24 cellular contexts compared by ENCODE assay signal in the genomic region with DNA sequence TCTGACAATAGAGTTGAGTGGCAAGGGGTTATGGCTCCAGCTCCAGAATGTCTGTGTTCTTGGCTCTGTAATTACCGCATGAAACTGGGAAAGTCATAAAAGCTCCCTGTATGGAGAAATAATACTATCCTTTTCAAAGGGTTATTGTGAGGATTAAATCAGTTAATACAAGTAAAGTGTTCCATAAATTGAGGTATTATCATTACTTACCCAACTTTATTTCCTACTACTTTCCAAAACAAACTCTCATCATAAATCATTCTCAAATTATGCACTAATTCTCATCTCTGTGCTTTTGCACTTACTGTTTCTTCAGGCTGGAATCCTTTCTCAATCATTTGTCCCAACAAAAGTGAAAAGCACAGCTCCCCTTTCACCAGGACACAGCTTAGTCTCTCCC.
"Had no signal": no experiment of that assay in that cellular context is flagged by ENCODE, and none has a peak within 500 bp of the region (broad histone marks: within the 10 kb centered on the region; RNA-seq: fewer than 3 reads in every experiment).

No MANE protein-coding gene starts in this region.

- H3K9me3 ChIP-seq: body of pancreas, colonic mucosa, ovary, psoas muscle, right lobe of liver, transverse colon, uterus had no signal

- H3K36me3 Mint-ChIP-seq: activated CD8-positive, alpha-beta memory T cell treated with anti-CD3 and anti-CD28 coated beads, Interleukin-2, amount 10 ng/mL, durations not matched to agents 7 days and 5 days; activated naive CD8-positive, alpha-beta T cell treated with anti-CD3 and anti-CD28 coated beads for 36 hours had no signal

- H3K4me1 ChIP-seq: body of pancreas, colonic mucosa, psoas muscle, transverse colon, uterus had no signal

- H3K27ac ChIP-seq: body of pancreas, colonic mucosa, ovary, psoas muscle, right lobe of liver, transverse colon, uterus had no signal

- H3K27me3 ChIP-seq: body of pancreas, colonic mucosa, ovary, right lobe of liver, transverse colon, uterus had no signal

- H3K4me3 Mint-ChIP-seq: activated CD4-positive, alpha-beta memory T cell treated with anti-CD3 and anti-CD28 coated beads, Interleukin-2, amount 10 ng/mL, durations not matched to agents 7 days and 5 days; activated CD8-positive, alpha-beta memory T cell treated with anti-CD3 and anti-CD28 coated beads, Interleukin-2, amount 10 ng/mL, durations not matched to agents 7 days and 5 days; activated naive CD8-positive, alpha-beta T cell treated with anti-CD3 and anti-CD28 coated beads for 36 hours; nephron progenitor cell; stimulated activated naive CD8-positive, alpha-beta T cell treated with anti-CD3 and anti-CD28 coated beads, Interleukin-15, Interleukin-2, amounts not matched to agents 100 ng/mL and 50 ng/mL, for 24 hours had no signal

- H3K27me3 Mint-ChIP-seq: activated CD4-positive, alpha-beta memory T cell treated with anti-CD3 and anti-CD28 coated beads, Interleukin-2, amount 10 ng/mL, durations not matched to agents 7 days and 5 days; activated CD8-positive, alpha-beta memory T cell treated with anti-CD3 and anti-CD28 coated beads, Interleukin-2, amount 10 ng/mL, durations not matched to agents 7 days and 5 days; activated naive CD8-positive, alpha-beta T cell treated with anti-CD3 and anti-CD28 coated beads for 36 hours; stimulated activated naive CD8-positive, alpha-beta T cell treated with anti-CD3 and anti-CD28 coated beads, Interleukin-15, Interleukin-2, amounts not matched to agents 100 ng/mL and 50 ng/mL, for 24 hours had no signal

- H3K9me3 Mint-ChIP-seq: activated CD4-positive, alpha-beta memory T cell treated with anti-CD3 and anti-CD28 coated beads, Interleukin-2, amount 10 ng/mL, durations not matched to agents 7 days and 5 days; activated naive CD8-positive, alpha-beta T cell treated with anti-CD3 and anti-CD28 coated beads for 36 hours had no signal

- H3K36me3 ChIP-seq: colonic mucosa, ovary, right lobe of liver, transverse colon, uterus had no signal

- ATAC-seq: activated CD8-positive, alpha-beta memory T cell treated with anti-CD3 and anti-CD28 coated beads, Interleukin-2, amount 10 ng/mL, durations not matched to agents 7 days and 5 days; body of pancreas; left lobe of liver; psoas muscle; right lobe of liver had no signal

- H3K27ac Mint-ChIP-seq: activated CD4-positive, alpha-beta memory T cell treated with anti-CD3 and anti-CD28 coated beads, Interleukin-2, amount 10 ng/mL, durations not matched to agents 7 days and 5 days; activated CD8-positive, alpha-beta memory T cell treated with anti-CD3 and anti-CD28 coated beads, Interleukin-2, amount 10 ng/mL, durations not matched to agents 7 days and 5 days; activated naive CD8-positive, alpha-beta T cell treated with anti-CD3 and anti-CD28 coated beads for 36 hours; nephron progenitor cell; stimulated activated naive CD8-positive, alpha-beta T cell treated with anti-CD3 and anti-CD28 coated beads, Interleukin-15, Interleukin-2, amounts not matched to agents 100 ng/mL and 50 ng/mL, for 24 hours had no signal

- H3K4me3 ChIP-seq: body of pancreas, colonic mucosa, lung, ovary, psoas muscle, right lobe of liver, transverse colon, uterus had no signal

- DNase-seq: activated CD4-positive, alpha-beta memory T cell treated with anti-CD3 and anti-CD28 coated beads, Interleukin-2, amount 10 ng/mL, durations not matched to agents 7 days and 5 days; activated CD4-positive, alpha-beta T cell treated with anti-CD3 and anti-CD28 coated beads for 48 hours; activated CD4-positive, CD25-positive, alpha-beta regulatory T cell; activated CD8-positive, alpha-beta memory T cell treated with anti-CD3 and anti-CD28 coated beads, Interleukin-2, amount 10 ng/mL, durations not matched to agents 7 days and 5 days; activated naive CD8-positive, alpha-beta T cell treated with anti-CD3 and anti-CD28 coated beads for 36 hours; amniotic stem cell; body of pancreas; central memory CD4-positive, alpha-beta T cell; colonic mucosa; foreskin melanocyte; kidney; nephron progenitor cell; ovary; psoas muscle; right lobe of liver; small intestine; stimulated activated CD4-positive, alpha-beta T cell treated with anti-CD3 and anti-CD28 coated beads, Interleukin-15, amount 100 ng/mL, for 24 hours; stimulated activated CD4-positive, alpha-beta T cell treated with anti-CD3 and anti-CD28 coated beads, Interleukin-2, amount 100 ng/mL, for 48 hours; T-helper 9 cell; transverse colon; uterus had no signal

- H3K4me1 Mint-ChIP-seq: activated CD4-positive, alpha-beta memory T cell treated with anti-CD3 and anti-CD28 coated beads, Interleukin-2, amount 10 ng/mL, durations not matched to agents 7 days and 5 days; activated CD8-positive, alpha-beta memory T cell treated with anti-CD3 and anti-CD28 coated beads, Interleukin-2, amount 10 ng/mL, durations not matched to agents 7 days and 5 days; activated naive CD8-positive, alpha-beta T cell treated with anti-CD3 and anti-CD28 coated beads for 36 hours; nephron progenitor cell had no signal
